In genomic region chr3:61758839-61759238, GRCh38 we compare ENCODE assay signal across 24 cellular contexts.
DNase-seq lines count a peak whose midpoint lies in the region; ATAC-seq, FAIRE-seq and TF ChIP-seq lines count a peak whose summit lies in the region.
"Had no signal": no experiment of that assay in that cellular context is flagged by ENCODE, and none has a peak within 500 bp of the region (broad histone marks: within the 10 kb centered on the region; RNA-seq: fewer than 3 reads in every experiment).

No MANE protein-coding gene starts in this region.

- H3K4me3 Mint-ChIP-seq in WTC11, result no peak overlapping the region
- H3K4me3 Mint-ChIP-seq in nephron progenitor cell, result no peak overlapping the region
- H3K4me3 Mint-ChIP-seq in activated naive CD4-positive, alpha-beta T cell treated with anti-CD3 and anti-CD28 coated beads for 36 hours, result no peak overlapping the region
- H3K4me3 Mint-ChIP-seq: CD14-positive monocyte; CD4-positive, alpha-beta T cell; CD8-positive, alpha-beta memory T cell; GM23338; HFFc6 had no signal

- no peak for ATAC-seq in WTC11
- ATAC-seq: A549, GM23338 had no signal

- no peaks in the 10 kb centered on the region for H3K27me3 ChIP-seq in tibial artery
- H3K27me3 ChIP-seq: BLaER1 treated with 17β-estradiol and CSF1 and Interleukin-3, amounts not matched to agents 10 nM and 100 nM had no signal

- no peak for TF ChIP-seq CTCF in WTC11 (IDR thresholded peaks at IDR 0.05)
- no peak for TF ChIP-seq CTCF in nephron progenitor cell (IDR thresholded peaks at IDR 0.05)
- no peak for TF ChIP-seq CTCF in tibial artery (IDR thresholded peaks at IDR 0.05)

- no peaks in the 10 kb centered on the region for H3K27me3 Mint-ChIP-seq in WTC11 (ENCODE audit: low read depth)
- peaks cover 2% of the 10 kb centered on the region for H3K27me3 Mint-ChIP-seq in nephron progenitor cell (ENCODE audit: low read depth, poor library complexity)
- H3K27me3 Mint-ChIP-seq in activated naive CD4-positive, alpha-beta T cell treated with anti-CD3 and anti-CD28 coated beads for 36 hours (ENCODE audit: low read depth), result peaks cover 9% of the 10 kb centered on the region
- H3K27me3 Mint-ChIP-seq: CD4-positive, alpha-beta T cell; CD8-positive, alpha-beta memory T cell had no signal

- POLR2A ChIA-PET in WTC11 (lab: Charles Lee), result no interaction called here

- H3K27ac ChIP-seq in tibial artery, result no peak overlapping the region
- H3K27ac ChIP-seq: A549; BLaER1 treated with 17β-estradiol and CSF1 and Interleukin-3, amounts not matched to agents 10 nM and 100 nM had no signal

- CTCF ChIA-PET in WTC11 (lab: Charles Lee), result no interaction called here
- CTCF ChIA-PET in activated naive CD4-positive, alpha-beta T cell treated with anti-CD3 and anti-CD28 coated beads for 36 hours (lab: Charles Lee), result no interaction called here

- H3K4me1 Mint-ChIP-seq in WTC11, result peaks cover 19% of the 10 kb centered on the region
- peaks cover 12% of the 10 kb centered on the region for H3K4me1 Mint-ChIP-seq in nephron progenitor cell
- H3K4me1 Mint-ChIP-seq in activated naive CD4-positive, alpha-beta T cell treated with anti-CD3 and anti-CD28 coated beads for 36 hours (ENCODE audit: low read depth), result no peaks in the 10 kb centered on the region
- H3K4me1 Mint-ChIP-seq: CD14-positive monocyte; CD8-positive, alpha-beta memory T cell had no signal

- intact Hi-C loops in tibial artery (cut with DNase I; ENCODE audit: low total_unique reads), result no loop called here
- intact Hi-C loops in activated naive CD4-positive, alpha-beta T cell treated with anti-CD3 and anti-CD28 coated beads for 36 hours (cut with micrococcal nuclease), result no loop called here

- no peaks in the 10 kb centered on the region for H3K9me3 ChIP-seq in tibial artery
- H3K9me3 ChIP-seq: A549, BE2C, HAP-1 had no signal

- H3K27ac Mint-ChIP-seq in WTC11, result peak overlapping the region; percentile 42; the same call in 1 of the 2 replicates
- H3K27ac Mint-ChIP-seq in nephron progenitor cell, result peak overlapping the region; percentile 15
- H3K27ac Mint-ChIP-seq in activated naive CD4-positive, alpha-beta T cell treated with anti-CD3 and anti-CD28 coated beads for 36 hours, result no peak overlapping the region
- H3K27ac Mint-ChIP-seq: CD14-positive monocyte; CD4-positive, alpha-beta T cell; CD8-positive, alpha-beta memory T cell; GM23338; HFFc6 had no signal

- peak; percentile 41 for FAIRE-seq in GM12891 (lab: Jason Lieb, UNC)
- FAIRE-seq: A549, D721Med, GM12892 had no signal

- H3K4me3 ChIP-seq in tibial artery, result no peak overlapping the region
- H3K4me3 ChIP-seq: A549; BLaER1 treated with 17β-estradiol and CSF1 and Interleukin-3, amounts not matched to agents 10 nM and 100 nM; GM23338; HAP-1 had no signal

- DNase-seq in GM12891 (ENCODE audit: insufficient read length, low spot score) (no peak), WTC11 (ENCODE audit: low spot score) (no peak), nephron progenitor cell (no peak), tibial artery (no peak)
- no peak for DNase-seq in activated naive CD4-positive, alpha-beta T cell treated with anti-CD3 and anti-CD28 coated beads for 36 hours
- DNase-seq in stimulated activated CD4-positive, alpha-beta T cell treated with anti-CD3 and anti-CD28 coated beads, Interleukin-4, amount 100 ng/mL, for 1 hour, result no peak
- DNase-seq: 8988T; ACHN; AML-193; BE2C; CD4-positive, alpha-beta T cell; CD8-positive, alpha-beta memory T cell; DMS 273 treated with DMSO at 0.1 percent for 48 hours; DMS79; EL; GDM1; HFFc6 had no signal

- no peak for TF ChIP-seq POLR2A in GM12891 (IDR thresholded peaks at IDR 0.05; ENCODE audit: low read depth, low read length)

- peaks cover 0 to 33% (median 3%) of the 10 kb centered on the region in 4 donors for H3K4me1 ChIP-seq in tibial artery
- H3K4me1 ChIP-seq: A549; BE2C; BLaER1 treated with 17β-estradiol and CSF1 and Interleukin-3, amounts not matched to agents 10 nM and 100 nM; HAP-1 had no signal

- H3K36me3 ChIP-seq in tibial artery, result no peaks in the 10 kb centered on the region
- H3K36me3 ChIP-seq: BE2C, HAP-1 had no signal

- peaks cover 18% of the 10 kb centered on the region for H3K36me3 Mint-ChIP-seq in WTC11
- H3K36me3 Mint-ChIP-seq in nephron progenitor cell (ENCODE audit: low read depth), result peaks cover 31% of the 10 kb centered on the region
- no peaks in the 10 kb centered on the region for H3K36me3 Mint-ChIP-seq in activated naive CD4-positive, alpha-beta T cell treated with anti-CD3 and anti-CD28 coated beads for 36 hours (ENCODE audit: low read depth)
- H3K36me3 Mint-ChIP-seq: CD14-positive monocyte; CD8-positive, alpha-beta memory T cell had no signal

- H3K9me3 Mint-ChIP-seq in WTC11 (peaks cover 6% of the 10 kb centered on the region; the same call in 1 of the 2 replicates), nephron progenitor cell (no peaks in the 10 kb centered on the region)
- H3K9me3 Mint-ChIP-seq in activated naive CD4-positive, alpha-beta T cell treated with anti-CD3 and anti-CD28 coated beads for 36 hours, result no peaks in the 10 kb centered on the region
- H3K9me3 Mint-ChIP-seq: CD4-positive, alpha-beta T cell; GM23338; HFFc6 had no signal

TF ChIP-seq in GM12891, 5 proteins besides CTCF, POLR2A, EP300 and RAD21:
- TF ChIP-seq PAX5 (IDR thresholded peaks at IDR 0.05; ENCODE audit: insufficient read depth, low read length, severe bottlenecking), result no peak
- no peak for TF ChIP-seq TAF1 (IDR thresholded peaks at IDR 0.05; ENCODE audit: low read depth, low read length)
- no peak for TF ChIP-seq SPI1 (IDR thresholded peaks at IDR 0.05; ENCODE audit: low read depth, low read length)

TF ChIP-seq in WTC11, 78 proteins besides CTCF, POLR2A, EP300 and RAD21:
- TF ChIP-seq HMGXB4 (CRISPR knock-in tag; IDR thresholded peaks at IDR 0.05) (no peak), ZNF219 (CRISPR knock-in tag; IDR thresholded peaks at IDR 0.05; ENCODE audit: borderline replicate concordance) (no peak)
